ENCODE assay signal across 18 cellular contexts in genomic region chr5:98206566-98206965, GRCh38.
"Had no signal": no experiment of that assay in that cellular context is flagged by ENCODE, and none has a peak within 500 bp of the region (broad histone marks: within the 10 kb centered on the region; RNA-seq: fewer than 3 reads in every experiment).

No MANE protein-coding gene starts in this region.

- DNase-seq: effector CD4-positive, alpha-beta T cell; gastrocnemius medialis; islet precursor cell; left cardiac atrium; left ventricle myocardium inferior; lower lobe of right lung; naive thymus-derived CD8-positive, alpha-beta T cell; posterior cingulate gyrus; stimulated activated CD4-positive, alpha-beta T cell treated with anti-CD3 and anti-CD28 coated beads, Interleukin-2, amount 100 ng/mL, for 48 hours; stimulated activated CD8-positive, alpha-beta memory T cell treated with anti-CD3 and anti-CD28 coated beads, Interleukin-4, amount 100 ng/mL, for 48 hours; stimulated activated naive CD8-positive, alpha-beta T cell treated with anti-CD3 and anti-CD28 coated beads, Interleukin-15, Interleukin-2, amounts not matched to agents 100 U/mL and 50 U/mL, for 24 hours; thyroid gland had no signal

- H3K4me1 ChIP-seq: left ventricle myocardium inferior, lower lobe of right lung, right atrium auricular region, suprapubic skin, thyroid gland had no signal

- H3K36me3 ChIP-seq: gastrocnemius medialis, left ventricle myocardium inferior, lower lobe of right lung, right atrium auricular region, suprapubic skin, thyroid gland had no signal

- H3K27ac ChIP-seq: coronary artery, gastrocnemius medialis, left ventricle myocardium inferior, lower lobe of right lung, right atrium auricular region, suprapubic skin, thyroid gland had no signal

- H3K27me3 ChIP-seq: gastrocnemius medialis, right atrium auricular region, suprapubic skin, thyroid gland had no signal

- ATAC-seq: esophagus mucosa; lower lobe of right lung; naive thymus-derived CD8-positive, alpha-beta T cell; stimulated activated effector memory CD8-positive, alpha-beta T cell treated with anti-CD3 and anti-CD28 coated beads, Interleukin-12 subunit alpha, Interleukin-12 subunit beta, amount 100 ng/mL, for 72 hours; stimulated activated naive CD8-positive, alpha-beta T cell treated with anti-CD3 and anti-CD28 coated beads, Interleukin-15, Interleukin-2, amounts not matched to agents 100 U/mL and 50 U/mL, for 24 hours had no signal

- H3K9me3 ChIP-seq: gastrocnemius medialis, left ventricle myocardium inferior, lower lobe of right lung, right atrium auricular region, suprapubic skin, thyroid gland had no signal

- H3K4me3 ChIP-seq: coronary artery, gastrocnemius medialis, left ventricle myocardium inferior, lower lobe of right lung, right atrium auricular region, smooth muscle cell, suprapubic skin, thyroid gland had no signal
